ENCODE assay signal across 11 cellular contexts in the genomic region with DNA sequence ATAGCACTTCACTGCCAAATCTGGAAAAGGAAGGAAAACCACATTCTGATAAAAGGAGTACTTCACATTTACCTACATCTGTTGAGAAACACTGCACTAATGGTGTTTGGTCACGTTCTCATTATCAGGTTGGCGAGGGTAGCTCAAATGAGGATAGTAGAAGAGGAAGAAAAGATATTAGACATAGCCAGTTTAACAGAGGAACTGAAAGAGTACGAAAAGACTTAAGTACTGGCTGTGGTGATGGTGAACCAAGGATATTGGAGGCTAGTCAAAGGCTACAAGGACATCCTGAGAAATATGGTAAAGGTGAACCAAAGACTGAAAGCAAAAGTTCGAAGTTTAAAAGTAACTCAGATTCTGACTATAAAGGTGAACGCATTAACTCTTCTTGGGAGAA. TPM values are rescaled to one million over a fixed set of nuclear protein-coding genes. Genes with fewer than 3 reads are reported as not detected.
DNase-seq lines count a peak whose midpoint lies in the region; ATAC-seq and FAIRE-seq lines count a peak whose summit lies in the region.
"Had no signal": no experiment of that assay in that cellular context is flagged by ENCODE, and none has a peak within 500 bp of the region (broad histone marks: within the 10 kb centered on the region; RNA-seq: fewer than 3 reads in every experiment).

No MANE protein-coding gene starts in this region.

- peaks cover 31% of the 10 kb centered on the region for H3K4me1 Mint-ChIP-seq in activated T-helper 2 cell treated with anti-CD3 and anti-CD28 coated beads, Interferon-gamma antibody, Interleukin-2, Interleukin-4, amounts not matched to agents 10 μg/mL and 5 μg/mL and 100 μg/mL, durations not matched to agents 14 hours and 24 hours and 36 hours (ENCODE audit: low read depth)
- peaks cover 3% of the 10 kb centered on the region for H3K4me1 Mint-ChIP-seq in activated naive CD4-positive, alpha-beta T cell treated with anti-CD3 and anti-CD28 coated beads for 36 hours (ENCODE audit: low read depth)

- H3K27me3 Mint-ChIP-seq in activated T-helper 2 cell treated with anti-CD3 and anti-CD28 coated beads, Interferon-gamma antibody, Interleukin-2, Interleukin-4, amounts not matched to agents 10 μg/mL and 5 μg/mL and 100 μg/mL, durations not matched to agents 14 hours and 24 hours and 36 hours (ENCODE audit: low read depth), result no peaks in the 10 kb centered on the region
- no peaks in the 10 kb centered on the region for H3K27me3 Mint-ChIP-seq in activated naive CD4-positive, alpha-beta T cell treated with anti-CD3 and anti-CD28 coated beads for 36 hours (ENCODE audit: low read depth)
- H3K27me3 Mint-ChIP-seq: naive thymus-derived CD8-positive, alpha-beta T cell had no signal

- CTCF ChIA-PET in activated naive CD4-positive, alpha-beta T cell treated with anti-CD3 and anti-CD28 coated beads for 36 hours (lab: Charles Lee), result interaction anchor here (0.5 kb wide), 1 partner anchor 10 kb away, joined by 4 read pairs; no protein-coding TSS in a partner anchor

- no peak for DNase-seq in activated T-helper 2 cell treated with anti-CD3 and anti-CD28 coated beads, Interferon-gamma antibody, Interleukin-2, Interleukin-4, amounts not matched to agents 10 μg/mL and 5 μg/mL and 100 μg/mL, durations not matched to agents 14 hours and 24 hours and 36 hours (ENCODE audit: low spot score)
- DNase-seq in RCC 7860 (ENCODE audit: low spot score) (no peak), OCI-M2 (lab: John Stamatoyannopoulos, UW; ENCODE audit: unreplicated experiment) (no peak)
- no peak for DNase-seq in activated naive CD4-positive, alpha-beta T cell treated with anti-CD3 and anti-CD28 coated beads for 36 hours
- DNase-seq: cerebellar nuclear complex; naive thymus-derived CD8-positive, alpha-beta T cell; NCI-H1105 treated with DMSO at 0.1 percent for 48 hours; T1000 had no signal

- peaks cover 81% of the 10 kb centered on the region for H3K36me3 Mint-ChIP-seq in activated T-helper 2 cell treated with anti-CD3 and anti-CD28 coated beads, Interferon-gamma antibody, Interleukin-2, Interleukin-4, amounts not matched to agents 10 μg/mL and 5 μg/mL and 100 μg/mL, durations not matched to agents 14 hours and 24 hours and 36 hours (ENCODE audit: low read depth)
- H3K36me3 Mint-ChIP-seq in activated naive CD4-positive, alpha-beta T cell treated with anti-CD3 and anti-CD28 coated beads for 36 hours (ENCODE audit: low read depth), result peaks cover 70% of the 10 kb centered on the region

- peaks cover 22% of the 10 kb centered on the region for H3K9me3 Mint-ChIP-seq in activated T-helper 2 cell treated with anti-CD3 and anti-CD28 coated beads, Interferon-gamma antibody, Interleukin-2, Interleukin-4, amounts not matched to agents 10 μg/mL and 5 μg/mL and 100 μg/mL, durations not matched to agents 14 hours and 24 hours and 36 hours
- peaks cover 1% of the 10 kb centered on the region for H3K9me3 Mint-ChIP-seq in activated naive CD4-positive, alpha-beta T cell treated with anti-CD3 and anti-CD28 coated beads for 36 hours

- H3K27ac Mint-ChIP-seq in activated T-helper 2 cell treated with anti-CD3 and anti-CD28 coated beads, Interferon-gamma antibody, Interleukin-2, Interleukin-4, amounts not matched to agents 10 μg/mL and 5 μg/mL and 100 μg/mL, durations not matched to agents 14 hours and 24 hours and 36 hours, result peak overlapping the region; percentile 73
- no peak overlapping the region for H3K27ac Mint-ChIP-seq in activated naive CD4-positive, alpha-beta T cell treated with anti-CD3 and anti-CD28 coated beads for 36 hours

- peak overlapping the region; percentile 1 for H3K4me3 Mint-ChIP-seq in activated T-helper 2 cell treated with anti-CD3 and anti-CD28 coated beads, Interferon-gamma antibody, Interleukin-2, Interleukin-4, amounts not matched to agents 10 μg/mL and 5 μg/mL and 100 μg/mL, durations not matched to agents 14 hours and 24 hours and 36 hours (ENCODE audit: low read depth)
- no peak overlapping the region for H3K4me3 Mint-ChIP-seq in activated naive CD4-positive, alpha-beta T cell treated with anti-CD3 and anti-CD28 coated beads for 36 hours
- H3K4me3 Mint-ChIP-seq: naive thymus-derived CD8-positive, alpha-beta T cell had no signal

- no peak for FAIRE-seq in RCC 7860 (lab: Jason Lieb, UNC)

- ATAC-seq in GM18870 (IDR thresholded peaks at IDR 0.05; ENCODE audit: unreplicated experiment) (peak; percentile 63), GM21381 (IDR thresholded peaks at IDR 0.05; ENCODE audit: unreplicated experiment) (peak; percentile 79), HG03045 (IDR thresholded peaks at IDR 0.05; ENCODE audit: unreplicated experiment) (peak; percentile 58)
- ATAC-seq: naive thymus-derived CD8-positive, alpha-beta T cell had no signal

- intact Hi-C loops in activated T-helper 2 cell treated with anti-CD3 and anti-CD28 coated beads, Interferon-gamma antibody, Interleukin-2, Interleukin-4, amounts not matched to agents 10 μg/mL and 5 μg/mL and 100 μg/mL, durations not matched to agents 14 hours and 24 hours and 36 hours (cut with micrococcal nuclease), result loop anchor here (2.0 kb wide), 1 partner anchor 27 kb away; no protein-coding TSS in a partner anchor
- intact Hi-C loops in activated naive CD4-positive, alpha-beta T cell treated with anti-CD3 and anti-CD28 coated beads for 36 hours (cut with micrococcal nuclease), result no loop called here

RNA-seq across cellular contexts. Expression of a gene that starts 32.0 kb away (rescaled TPM):
- total RNA-seq in activated T-helper 2 cell treated with anti-CD3 and anti-CD28 coated beads, Interferon-gamma antibody, Interleukin-2, Interleukin-4, amounts not matched to agents 10 μg/mL and 5 μg/mL and 100 μg/mL, durations not matched to agents 14 hours and 24 hours and 36 hours, result 0.11 and 0.32 TPM in 2 replicates
- not detected for total RNA-seq in activated naive CD4-positive, alpha-beta T cell treated with anti-CD3 and anti-CD28 coated beads for 36 hours
- total RNA-seq: naive thymus-derived CD8-positive, alpha-beta T cell had no signal

RNA-seq across cellular contexts. Expression of a gene that starts 32.6 kb away (rescaled TPM):
- 31.8 and 32.8 TPM in 2 replicates for total RNA-seq in activated T-helper 2 cell treated with anti-CD3 and anti-CD28 coated beads, Interferon-gamma antibody, Interleukin-2, Interleukin-4, amounts not matched to agents 10 μg/mL and 5 μg/mL and 100 μg/mL, durations not matched to agents 14 hours and 24 hours and 36 hours
- 10 to 100 TPM; 27.4 to 30.2 TPM for total RNA-seq in activated naive CD4-positive, alpha-beta T cell treated with anti-CD3 and anti-CD28 coated beads for 36 hours

RNA-seq across cellular contexts. Expression of a gene that starts 42.7 kb away (rescaled TPM):
- total RNA-seq in activated T-helper 2 cell treated with anti-CD3 and anti-CD28 coated beads, Interferon-gamma antibody, Interleukin-2, Interleukin-4, amounts not matched to agents 10 μg/mL and 5 μg/mL and 100 μg/mL, durations not matched to agents 14 hours and 24 hours and 36 hours, result 61.7 and 66.5 TPM in 2 replicates
- total RNA-seq in activated naive CD4-positive, alpha-beta T cell treated with anti-CD3 and anti-CD28 coated beads for 36 hours, result 10 to 100 TPM; 42.1 to 52.1 TPM
